ENCODE assay signal across 8 cellular contexts in the genomic region with DNA sequence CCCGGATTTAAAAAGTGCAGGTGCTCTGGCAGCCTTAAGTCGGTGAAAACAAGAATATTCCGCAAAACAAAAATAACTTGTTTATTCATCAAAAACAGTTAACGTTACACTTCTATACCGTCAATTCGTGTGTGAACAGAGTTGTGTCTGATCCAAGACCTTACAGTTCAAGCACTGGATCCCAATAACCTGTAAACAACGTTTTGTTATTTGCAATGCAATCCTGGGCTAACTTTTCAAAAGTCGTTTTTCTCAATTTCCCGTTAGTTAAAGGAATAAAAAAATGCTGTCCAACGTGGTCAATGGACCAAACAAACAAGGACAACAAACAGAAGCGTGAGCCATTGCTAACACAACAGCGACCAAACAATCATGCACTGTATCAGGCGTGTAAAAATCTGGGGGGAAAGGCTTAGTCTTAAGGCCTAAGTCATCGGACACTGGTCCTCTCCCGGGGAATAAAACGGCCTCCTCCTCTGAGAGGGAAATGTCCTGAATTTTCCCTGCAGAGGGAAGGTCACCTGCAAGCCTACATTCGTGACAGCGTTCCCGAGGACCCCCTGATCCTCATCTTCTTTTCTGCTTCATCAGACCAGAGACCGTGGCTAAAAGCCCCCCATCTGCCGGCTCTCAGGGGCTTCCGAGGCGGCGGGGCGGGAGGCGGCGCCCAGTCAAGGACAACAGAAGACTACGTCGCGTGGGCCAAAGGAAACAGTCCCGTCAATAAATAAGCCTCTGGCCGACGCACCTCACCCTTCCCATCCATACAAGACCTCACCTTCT. TPM values are rescaled to one million over a fixed set of nuclear protein-coding genes. Genes with fewer than 3 reads are reported as not detected.
A peak's percentile ranks its signal among the peaks of the same experiment; 100 is the strongest.
DNase-seq lines count a peak whose midpoint lies in the region; ATAC-seq and TF ChIP-seq lines count a peak whose summit lies in the region.

No MANE protein-coding gene starts in this region.

- TF ChIP-seq CTCF in DND-41 (IDR thresholded peaks at IDR 0.05; ENCODE audit: borderline replicate concordance, extremely low read depth, low read length, poor library complexity, severe bottlenecking): no peak
- TF ChIP-seq CTCF in ascending aorta (IDR thresholded peaks at IDR 0.05): no peak

- H3K4me3 ChIP-seq in DND-41 (ENCODE audit: low read depth in 1 of 2, low read length in 2 of 2): peak overlapping the region; percentile 79 to 88
- H3K4me3 ChIP-seq in HUES48 (ENCODE audit: low read depth, low read length): peak overlapping the region; percentile 89
- peak overlapping the region; percentile 77 to 89 for H3K4me3 ChIP-seq in ascending aorta

- no peaks in the 10 kb centered on the region for H3K9me3 ChIP-seq in DND-41 (ENCODE audit: insufficient read depth, low read length, severe bottlenecking)
- no peaks in the 10 kb centered on the region for H3K9me3 ChIP-seq in HUES48 (ENCODE audit: control insufficient read depth, insufficient read depth, low read length)
- H3K9me3 ChIP-seq in ascending aorta: no peaks in the 10 kb centered on the region

- peak overlapping the region; percentile 90 for H2AFZ ChIP-seq in DND-41 (ENCODE audit: low read depth, low read length)

- DNase-seq in DND-41: no peak
- no peak for DNase-seq in ascending aorta (ENCODE audit: low spot score in 2 of 2)
- no peak for DNase-seq in immature natural killer cell
- no peak for DNase-seq in stimulated activated effector memory CD8-positive, alpha-beta T cell treated with anti-CD3 and anti-CD28 coated beads, Interleukin-12 subunit alpha, Interleukin-12 subunit beta, amount 100 ng/mL, for 72 hours (ENCODE audit: low spot score in 2 of 2)
- no peak for DNase-seq in occipital lobe (lab: John Stamatoyannopoulos, UW)
- DNase-seq in activated CD8-positive, alpha-beta memory T cell treated with anti-CD3 and anti-CD28 coated beads for 24 hours: no peak

- peaks cover 42% of the 10 kb centered on the region; the same call in 1 of the 2 replicates for H4K20me1 ChIP-seq in DND-41 (ENCODE audit: insufficient read depth, low read length)

- H3K4me3 Mint-ChIP-seq in immature natural killer cell: peak overlapping the region; percentile 91 to 100 (median 99)
- peak overlapping the region; percentile 97 for H3K4me3 Mint-ChIP-seq in stimulated activated effector memory CD8-positive, alpha-beta T cell treated with anti-CD3 and anti-CD28 coated beads, Interleukin-12 subunit alpha, Interleukin-12 subunit beta, amount 100 ng/mL, for 72 hours

- peaks cover 8 to 20% (median 16%) of the 10 kb centered on the region in 3 donors for H3K36me3 Mint-ChIP-seq in immature natural killer cell
- peaks cover 64% of the 10 kb centered on the region for H3K36me3 Mint-ChIP-seq in stimulated activated effector memory CD8-positive, alpha-beta T cell treated with anti-CD3 and anti-CD28 coated beads, Interleukin-12 subunit alpha, Interleukin-12 subunit beta, amount 100 ng/mL, for 72 hours

- H3K9me3 Mint-ChIP-seq in immature natural killer cell: no peaks in the 10 kb centered on the region
- H3K9me3 Mint-ChIP-seq in stimulated activated effector memory CD8-positive, alpha-beta T cell treated with anti-CD3 and anti-CD28 coated beads, Interleukin-12 subunit alpha, Interleukin-12 subunit beta, amount 100 ng/mL, for 72 hours: no peaks in the 10 kb centered on the region

- H3K4me2 ChIP-seq in DND-41 (ENCODE audit: insufficient read depth, low read length): peak overlapping the region; percentile 81

- ATAC-seq in DND-41 (ENCODE audit: insufficient read depth, low read depth) (peak; percentile 32), GM21423 (IDR thresholded peaks at IDR 0.05; ENCODE audit: unreplicated experiment) (peak; percentile 9)
- ATAC-seq in stimulated activated effector memory CD8-positive, alpha-beta T cell treated with anti-CD3 and anti-CD28 coated beads, Interleukin-12 subunit alpha, Interleukin-12 subunit beta, amount 100 ng/mL, for 72 hours: no peak

- H3K4me1 ChIP-seq in DND-41 (ENCODE audit: insufficient read depth, low read length) (peaks cover 47% of the 10 kb centered on the region), HUES48 (ENCODE audit: control insufficient read depth, insufficient read depth, low read length) (peaks cover 6% of the 10 kb centered on the region), ascending aorta (peaks cover 0 to 24% of the 10 kb centered on the region in 2 donors)

- H3K27ac ChIP-seq in DND-41 (ENCODE audit: low read length): peak overlapping the region; percentile 98
- peak overlapping the region; percentile 96 for H3K27ac ChIP-seq in HUES48 (ENCODE audit: low read depth, low read length)
- peak overlapping the region; percentile 92 to 93 for H3K27ac ChIP-seq in ascending aorta

- H3K27ac Mint-ChIP-seq in immature natural killer cell: peak overlapping the region; percentile 98 to 99 (median 99)
- peak overlapping the region; percentile 99 for H3K27ac Mint-ChIP-seq in stimulated activated effector memory CD8-positive, alpha-beta T cell treated with anti-CD3 and anti-CD28 coated beads, Interleukin-12 subunit alpha, Interleukin-12 subunit beta, amount 100 ng/mL, for 72 hours

- intact Hi-C loops in ascending aorta (cut with DNase I): loop anchor here (1.0 to 10.0 kb wide), 4 partner anchors 72 to 1549 kb away; a partner anchor contains a TSS

- peaks cover 93% of the 10 kb centered on the region for H3K79me2 ChIP-seq in DND-41 (ENCODE audit: insufficient read depth, low read length)

- peak overlapping the region; percentile 82 for H3K9ac ChIP-seq in DND-41 (ENCODE audit: low read depth, low read length)
- peak overlapping the region; percentile 77 for H3K9ac ChIP-seq in HUES48 (ENCODE audit: low read depth, low read length)

- no peaks in the 10 kb centered on the region for H3K27me3 ChIP-seq in DND-41 (ENCODE audit: insufficient read depth, low read length, poor library complexity)
- no peaks in the 10 kb centered on the region for H3K27me3 ChIP-seq in HUES48 (ENCODE audit: control insufficient read depth, insufficient read depth, low read length)
- no peaks in the 10 kb centered on the region for H3K27me3 ChIP-seq in ascending aorta

- H3K36me3 ChIP-seq in DND-41 (ENCODE audit: insufficient read depth, low read length): peaks cover 45% of the 10 kb centered on the region
- H3K36me3 ChIP-seq in HUES48 (ENCODE audit: control insufficient read depth, insufficient read depth, low read length): peaks cover 41% of the 10 kb centered on the region
- peaks cover 5 to 26% of the 10 kb centered on the region in 2 donors for H3K36me3 ChIP-seq in ascending aorta

- H3K4me1 Mint-ChIP-seq in immature natural killer cell: peaks cover 50 to 72% of the 10 kb centered on the region in 2 donors
- peaks cover 45% of the 10 kb centered on the region for H3K4me1 Mint-ChIP-seq in stimulated activated effector memory CD8-positive, alpha-beta T cell treated with anti-CD3 and anti-CD28 coated beads, Interleukin-12 subunit alpha, Interleukin-12 subunit beta, amount 100 ng/mL, for 72 hours

- H3K27me3 Mint-ChIP-seq in immature natural killer cell (ENCODE audit: low read depth in 3 of 3): peaks cover 9 to 13% (median 12%) of the 10 kb centered on the region in 3 donors

RNA-seq across cellular contexts. Expression of a gene that starts 0.5 kb away (rescaled TPM):
- 16.4 TPM for total RNA-seq in ascending aorta
- polyA plus RNA-seq in immature natural killer cell: 10 to 100 TPM; 30.2 to 43.3 (median 39.7) TPM
- 127 TPM for total RNA-seq in occipital lobe

RNA-seq across cellular contexts. Expression of a gene that starts 0.9 kb away (rescaled TPM):
- total RNA-seq in ascending aorta (229 TPM), occipital lobe (522 TPM)
- 1,000 to 10,000 TPM in 1 of 3 donors, 100 to 1,000 TPM in 2; 434 to 1,002 (median 456) TPM for polyA plus RNA-seq in immature natural killer cell
